ENCODE assay signal across 19 cellular contexts in genomic region chr9:125536184-125537152, GRCh38.
DNase-seq lines count a peak whose midpoint lies in the region; ATAC-seq, FAIRE-seq and TF ChIP-seq lines count a peak whose summit lies in the region.
"Had no signal": no experiment of that assay in that cellular context is flagged by ENCODE, and none has a peak within 500 bp of the region (broad histone marks: within the 10 kb centered on the region; RNA-seq: fewer than 3 reads in every experiment).

No MANE protein-coding gene starts in this region.

- no peaks in the 10 kb centered on the region for H3K27me3 Mint-ChIP-seq in astrocyte (ENCODE audit: low read depth, unreplicated experiment)
- H3K27me3 Mint-ChIP-seq: natural killer cell treated with Interleukin-12 subunit alpha and Interleukin-12 subunit beta and Interleukin-15 and Interleukin-18, amount 100 ng/mL, for 72 hours had no signal

- H3K4me1 ChIP-seq in astrocyte (ENCODE audit: insufficient read depth, low read length) (peaks cover 22% of the 10 kb centered on the region), mesendoderm (ENCODE audit: control insufficient read depth, low read depth, low read length) (no peaks in the 10 kb centered on the region)

- H4K5ac ChIP-seq in mesendoderm (ENCODE audit: low read length) = no peak overlapping the region

- H3K4me3 ChIP-seq in astrocyte (ENCODE audit: insufficient read depth, low read depth, low read length) (no peak overlapping the region), mesendoderm (ENCODE audit: low read length) (no peak overlapping the region)
- H3K4me3 ChIP-seq: transverse colon had no signal

- peaks cover 3% of the 10 kb centered on the region for H4K20me1 ChIP-seq in astrocyte (ENCODE audit: insufficient read depth, low read length)

- no peak overlapping the region for H3K18ac ChIP-seq in mesendoderm (ENCODE audit: low read length)

- no CpG with 5 or more reads among the region's 4 CpGs for WGBS in mesendoderm (ENCODE audit: extremely low coverage, insufficient coverage, low lambda C conversion rate)

- no peak overlapping the region for H2BK120ac ChIP-seq in mesendoderm (ENCODE audit: low read depth, low read length)

- H3K36me3 ChIP-seq in astrocyte (ENCODE audit: insufficient read depth, low read length) (no peaks in the 10 kb centered on the region), mesendoderm (ENCODE audit: control insufficient read depth, insufficient read depth, low read length) (no peaks in the 10 kb centered on the region)
- H3K36me3 ChIP-seq: transverse colon had no signal

- H2AK5ac ChIP-seq in mesendoderm (ENCODE audit: low read length) = no peak overlapping the region

- H4K8ac ChIP-seq in mesendoderm (ENCODE audit: low read depth, low read length) = no peak overlapping the region

- ATAC-seq in GM21528 (IDR thresholded peaks at IDR 0.05; ENCODE audit: low FRiP score, unreplicated experiment) (no peak), HG03045 (IDR thresholded peaks at IDR 0.05; ENCODE audit: unreplicated experiment) (no peak)
- ATAC-seq: CD8-positive, alpha-beta T cell; left lobe of liver; natural killer cell treated with Interleukin-12 subunit alpha and Interleukin-12 subunit beta and Interleukin-15 and Interleukin-18, amount 100 ng/mL, for 72 hours had no signal

- H3K9ac ChIP-seq in astrocyte (ENCODE audit: low read length) (no peak overlapping the region), mesendoderm (ENCODE audit: low read length) (no peak overlapping the region)

- H3K27me3 ChIP-seq in astrocyte (ENCODE audit: insufficient read depth, low read length) (no peaks in the 10 kb centered on the region), mesendoderm (ENCODE audit: insufficient read depth, low read length, poor library complexity) (no peaks in the 10 kb centered on the region)
- H3K27me3 ChIP-seq: transverse colon had no signal

- H3K4me2 ChIP-seq in astrocyte (ENCODE audit: low read length) = no peak overlapping the region
- no peak overlapping the region for H3K4me2 ChIP-seq in mesendoderm (ENCODE audit: low read length)

- no peak overlapping the region for H3K23ac ChIP-seq in mesendoderm (ENCODE audit: low read length)

- H3K4me3 Mint-ChIP-seq in astrocyte (ENCODE audit: unreplicated experiment) = no peak overlapping the region
- H3K4me3 Mint-ChIP-seq: activated T-helper 1 cell treated with anti-CD3 and anti-CD28 coated beads, Interleukin-12 subunit alpha, Interleukin-12 subunit beta, Interleukin-2, Interleukin-4 antibody, amounts not matched to agents 30 ng/mL and 10 ng/mL and 1 ng/mL, durations not matched to agents 14 hours and 24 hours and 36 hours; CD8-positive, alpha-beta T cell; natural killer cell treated with Interleukin-12 subunit alpha and Interleukin-12 subunit beta and Interleukin-15 and Interleukin-18, amount 100 ng/mL, for 72 hours had no signal

- no peak overlapping the region for H3K56ac ChIP-seq in mesendoderm (ENCODE audit: low read length)

- no peaks in the 10 kb centered on the region for H3K9me3 Mint-ChIP-seq in astrocyte (ENCODE audit: unreplicated experiment)
- H3K9me3 Mint-ChIP-seq: activated T-helper 1 cell treated with anti-CD3 and anti-CD28 coated beads, Interleukin-12 subunit alpha, Interleukin-12 subunit beta, Interleukin-2, Interleukin-4 antibody, amounts not matched to agents 30 ng/mL and 10 ng/mL and 1 ng/mL, durations not matched to agents 14 hours and 24 hours and 36 hours; CD8-positive, alpha-beta T cell; natural killer cell treated with Interleukin-12 subunit alpha and Interleukin-12 subunit beta and Interleukin-15 and Interleukin-18, amount 100 ng/mL, for 72 hours had no signal

- no peaks in the 10 kb centered on the region for H3K9me3 ChIP-seq in astrocyte (ENCODE audit: insufficient read depth, low read depth, low read length)
- H3K9me3 ChIP-seq: transverse colon had no signal

- H3K79me2 ChIP-seq in astrocyte (ENCODE audit: insufficient read depth, low read length) (no peaks in the 10 kb centered on the region), mesendoderm (ENCODE audit: control insufficient read depth, insufficient read depth, low read length) (no peaks in the 10 kb centered on the region)

- H3K36me3 Mint-ChIP-seq in astrocyte (ENCODE audit: low read depth, unreplicated experiment) = no peaks in the 10 kb centered on the region

- no peak for TF ChIP-seq CTCF in astrocyte (IDR thresholded peaks at IDR 0.05; ENCODE audit: insufficient read depth, low read depth, low read length)

- H3K4me1 Mint-ChIP-seq in astrocyte (ENCODE audit: low read depth, unreplicated experiment) = peaks cover 21% of the 10 kb centered on the region

- H3K79me1 ChIP-seq in mesendoderm (ENCODE audit: low read length) = no peaks in the 10 kb centered on the region

- DNase-seq in NCI-H1092 treated with DMSO at 0.1 percent for 48 hours (lab: John Stamatoyannopoulos, UW) (peak; percentile 21), NCI-H1092 (lab: John Stamatoyannopoulos, UW) (no peak), NCI-H146 treated with DMSO at 0.1 percent for 48 hours (lab: John Stamatoyannopoulos, UW; ENCODE audit: unreplicated experiment) (peak; percentile 25), astrocyte (ENCODE audit: low read depth) (peak; percentile 29), mesendoderm (peak; percentile 63), midbrain (lab: John Stamatoyannopoulos, UW) (no peak)
- DNase-seq: 8988T; CD8-positive, alpha-beta T cell; GDM1; head of caudate nucleus; NCI-H524; RPMI8226; stimulated activated CD8-positive, alpha-beta memory T cell treated with anti-CD3 and anti-CD28 coated beads, Interleukin-4, amount 100 ng/mL, for 48 hours; transverse colon had no signal

- H3K27ac ChIP-seq in astrocyte (ENCODE audit: low read depth, low read length) (no peak overlapping the region), mesendoderm (ENCODE audit: low read depth, low read length) (no peak overlapping the region)

- no peak overlapping the region for H2BK15ac ChIP-seq in mesendoderm (replicated peaks; ENCODE audit: low read depth)

- H3K27ac Mint-ChIP-seq in astrocyte (ENCODE audit: unreplicated experiment) = no peak overlapping the region
- H3K27ac Mint-ChIP-seq: activated T-helper 1 cell treated with anti-CD3 and anti-CD28 coated beads, Interleukin-12 subunit alpha, Interleukin-12 subunit beta, Interleukin-2, Interleukin-4 antibody, amounts not matched to agents 30 ng/mL and 10 ng/mL and 1 ng/mL, durations not matched to agents 14 hours and 24 hours and 36 hours; CD8-positive, alpha-beta T cell; natural killer cell treated with Interleukin-12 subunit alpha and Interleukin-12 subunit beta and Interleukin-15 and Interleukin-18, amount 100 ng/mL, for 72 hours had no signal

- H2AFZ ChIP-seq in astrocyte (ENCODE audit: low read depth, low read length) = no peak overlapping the region

- no peak overlapping the region for H2BK5ac ChIP-seq in mesendoderm (ENCODE audit: low read length)

- no peak for FAIRE-seq in astrocyte (lab: Jason Lieb, UNC)

- H3K4ac ChIP-seq in mesendoderm (ENCODE audit: low read depth, low read length) = no peak overlapping the region

Comparison
In these comparisons a context has a peak if more than half of its experiments do, and no peak if none do; other contexts are left out.
1. DNase-seq: peak in NCI-H1092 treated with DMSO at 0.1 percent for 48 hours (single experiment), NCI-H146 treated with DMSO at 0.1 percent for 48 hours (single experiment), astrocyte (single experiment) and mesendoderm (single experiment); none in NCI-H1092 (single experiment) and midbrain (single experiment).